Comparison of ENCODE assay signal across 15 cellular contexts in genomic region chr10:127012071-127012768, GRCh38.
DNase-seq lines count a peak whose midpoint lies in the region; ATAC-seq, FAIRE-seq and TF ChIP-seq lines count a peak whose summit lies in the region.
"Had no signal": no experiment of that assay in that cellular context is flagged by ENCODE, and none has a peak within 500 bp of the region (broad histone marks: within the 10 kb centered on the region; RNA-seq: fewer than 3 reads in every experiment).

No MANE protein-coding gene starts in this region.

- no peaks in the 10 kb centered on the region for H3K9me3 Mint-ChIP-seq in stimulated activated effector memory CD8-positive, alpha-beta T cell treated with anti-CD3 and anti-CD28 coated beads, Interleukin-12 subunit alpha, Interleukin-12 subunit beta, amount 100 ng/mL, for 72 hours
- H3K9me3 Mint-ChIP-seq: neural progenitor cell had no signal

- no peaks in the 10 kb centered on the region for H3K9me2 ChIP-seq in MM.1S (replicated peaks; ENCODE audit: insufficient read depth, low read length)

- H4K20me1 ChIP-seq in MM.1S (ENCODE audit: insufficient read depth, low read length) = no peaks in the 10 kb centered on the region
- no peaks in the 10 kb centered on the region for H4K20me1 ChIP-seq in mammary epithelial cell (ENCODE audit: insufficient read depth, low read length)

- H3K27ac Mint-ChIP-seq in stimulated activated effector memory CD8-positive, alpha-beta T cell treated with anti-CD3 and anti-CD28 coated beads, Interleukin-12 subunit alpha, Interleukin-12 subunit beta, amount 100 ng/mL, for 72 hours = no peak overlapping the region
- H3K27ac Mint-ChIP-seq: activated CD4-positive, alpha-beta memory T cell treated with anti-CD3 and anti-CD28 coated beads, Interleukin-2, amount 10 ng/mL, durations not matched to agents 7 days and 5 days; neural progenitor cell had no signal

- DNase-seq in MM.1S (no peak), mammary epithelial cell (no peak), kidney (no peak), substantia nigra (lab: John Stamatoyannopoulos, UW) (no peak), globus pallidus (ENCODE audit: low spot score) (no peak)
- no peak for DNase-seq in stimulated activated effector memory CD8-positive, alpha-beta T cell treated with anti-CD3 and anti-CD28 coated beads, Interleukin-12 subunit alpha, Interleukin-12 subunit beta, amount 100 ng/mL, for 72 hours (ENCODE audit: low spot score in 2 of 2)
- DNase-seq: activated CD4-positive, alpha-beta memory T cell treated with anti-CD3 and anti-CD28 coated beads, Interleukin-2, amount 10 ng/mL, durations not matched to agents 7 days and 5 days; activated naive CD4-positive, alpha-beta T cell; cerebellar nuclear complex; COR-L47; Karpas-422; NCI-H526 had no signal

- H3K4me1 ChIP-seq in MM.1S (ENCODE audit: low read length) (no peaks in the 10 kb centered on the region), mammary epithelial cell (ENCODE audit: insufficient read depth, low read length) (peaks cover 22% of the 10 kb centered on the region), kidney (ENCODE audit: control insufficient read depth in 1 of 2, insufficient read depth in 1 of 2, low read depth in 1 of 2, low read length in 2 of 2) (peaks cover 4 to 29% of the 10 kb centered on the region in 2 donors)
- H3K4me1 ChIP-seq: psoas muscle had no signal

- dilution Hi-C loops in mammary epithelial cell (cut with HindIII; ENCODE audit: low sequenced_read_pairs) = no loop called here

- CTCF ChIA-PET in mammary epithelial cell (lab: Charles Lee; ENCODE audit: low non-redundant PET) = interaction anchor here (0.7 kb wide), 1 partner anchor 185 kb away, joined by 4 read pairs; no protein-coding TSS in a partner anchor

- no peak overlapping the region for H2AFZ ChIP-seq in MM.1S (ENCODE audit: low read length)
- H2AFZ ChIP-seq in mammary epithelial cell (ENCODE audit: low read depth, low read length) = no peak overlapping the region
- H2AFZ ChIP-seq: neural progenitor cell had no signal

- no peaks in the 10 kb centered on the region for H3F3A ChIP-seq in MM.1S (ENCODE audit: insufficient read depth, low read length)

- H3K79me2 ChIP-seq in MM.1S (ENCODE audit: low read length) (no peaks in the 10 kb centered on the region), mammary epithelial cell (ENCODE audit: insufficient read depth, low read length) (no peaks in the 10 kb centered on the region)

- no peaks in the 10 kb centered on the region for H3K9me3 ChIP-seq in MM.1S (replicated peaks; ENCODE audit: insufficient read depth, low read length)
- H3K9me3 ChIP-seq in mammary epithelial cell (replicated peaks; ENCODE audit: insufficient read depth, low read length) = no peaks in the 10 kb centered on the region
- H3K9me3 ChIP-seq in kidney (ENCODE audit: control insufficient read depth in 1 of 2, low read length in 2 of 2) = no peaks in the 10 kb centered on the region
- H3K9me3 ChIP-seq: psoas muscle had no signal

- no peaks in the 10 kb centered on the region for H3K4me1 Mint-ChIP-seq in stimulated activated effector memory CD8-positive, alpha-beta T cell treated with anti-CD3 and anti-CD28 coated beads, Interleukin-12 subunit alpha, Interleukin-12 subunit beta, amount 100 ng/mL, for 72 hours
- H3K4me1 Mint-ChIP-seq: activated CD4-positive, alpha-beta memory T cell treated with anti-CD3 and anti-CD28 coated beads, Interleukin-2, amount 10 ng/mL, durations not matched to agents 7 days and 5 days had no signal

- intact Hi-C loops in mammary epithelial cell (cut with micrococcal nuclease) (loop anchor here (1.0 kb wide), 1 partner anchor 29 kb away; no protein-coding TSS in a partner anchor), kidney (cut with DNase I) (no loop called here)

- 74% methylated on average over 23 of the region's 24 CpGs for WGBS in mammary epithelial cell (ENCODE audit: low coverage, missing lambda C conversion rate)

- no TSS peak for BruUV-seq in mammary epithelial cell (replicated peaks; lab: Mats Ljungman, UMichigan)

- H3K4me2 ChIP-seq in MM.1S (ENCODE audit: low read depth, low read length) = 0 out of 2 replicates have a peak overlapping the region, but pooled peaks have one; percentile 15
- peak overlapping the region; percentile 17 for H3K4me2 ChIP-seq in mammary epithelial cell (ENCODE audit: insufficient read depth, low read depth, low read length)
- H3K4me2 ChIP-seq: neural progenitor cell had no signal

- H3K27me3 ChIP-seq in MM.1S (replicated peaks; ENCODE audit: insufficient read depth, low read length) (no peaks in the 10 kb centered on the region), mammary epithelial cell (ENCODE audit: insufficient read depth, low read length) (no peaks in the 10 kb centered on the region)
- H3K27me3 ChIP-seq: neural progenitor cell had no signal

- H3K27ac ChIP-seq in MM.1S (ENCODE audit: low read length) (no peak overlapping the region), mammary epithelial cell (ENCODE audit: insufficient read depth, low read depth, low read length) (no peak overlapping the region), kidney (ENCODE audit: low read depth in 2 of 2, low read length in 2 of 2) (peak overlapping the region; percentile 71 to 88), substantia nigra (ENCODE audit: low read depth, low read length, poor library complexity, severe bottlenecking) (peak overlapping the region; percentile 20)
- H3K27ac ChIP-seq: neural progenitor cell, psoas muscle had no signal

- H3K4me3 ChIP-seq in MM.1S (ENCODE audit: low read length) (no peak overlapping the region), mammary epithelial cell (replicated peaks in 1 of 3; ENCODE audit: insufficient read depth in 1 of 3, low read depth in 2 of 3, low read length in 3 of 3) (no peak overlapping the region), kidney (ENCODE audit: low read length in 2 of 2) (peak overlapping the region in 1 of 2 donors; percentile 37)
- H3K4me3 ChIP-seq: neural progenitor cell, psoas muscle had no signal

- H3K9ac ChIP-seq in MM.1S (ENCODE audit: low read length) (no peak overlapping the region), mammary epithelial cell (ENCODE audit: insufficient read depth, low read length) (no peak overlapping the region), kidney (ENCODE audit: low read length in 2 of 2) (peak overlapping the region in 1 of 2 donors; percentile 37)
- H3K9ac ChIP-seq: neural progenitor cell had no signal

- in situ Hi-C loops in mammary epithelial cell (cut with MboI; ENCODE audit: low sequenced_read_pairs in 2 of 2) = no loop called here

- TF ChIP-seq CTCF in MM.1S (IDR thresholded peaks at IDR 0.05; ENCODE audit: low read length) (no peak), mammary epithelial cell (conservative IDR thresholded peaks at IDR 0.05 in 1 of 2, IDR thresholded peaks at IDR 0.05 in 1 of 2; ENCODE audit: extremely low read depth in 1 of 2, insufficient read depth in 1 of 2, low read depth in 1 of 2, low read length in 2 of 2) (peak in 1 of 2 donors; percentile 8), kidney (IDR thresholded peaks at IDR 0.05; ENCODE audit: borderline replicate concordance, extremely low read depth, insufficient read depth) (no peak)

- no peak for FAIRE-seq in kidney (lab: Jason Lieb, UNC)

- ATAC-seq in GM21526 (IDR thresholded peaks at IDR 0.05; ENCODE audit: low FRiP score, unreplicated experiment) = no peak
- no peak for ATAC-seq in stimulated activated effector memory CD8-positive, alpha-beta T cell treated with anti-CD3 and anti-CD28 coated beads, Interleukin-12 subunit alpha, Interleukin-12 subunit beta, amount 100 ng/mL, for 72 hours

- H3K4me3 Mint-ChIP-seq in stimulated activated effector memory CD8-positive, alpha-beta T cell treated with anti-CD3 and anti-CD28 coated beads, Interleukin-12 subunit alpha, Interleukin-12 subunit beta, amount 100 ng/mL, for 72 hours = no peak overlapping the region
- H3K4me3 Mint-ChIP-seq: activated CD4-positive, alpha-beta memory T cell treated with anti-CD3 and anti-CD28 coated beads, Interleukin-2, amount 10 ng/mL, durations not matched to agents 7 days and 5 days; neural progenitor cell had no signal

- no peaks in the 10 kb centered on the region for H3K36me3 Mint-ChIP-seq in stimulated activated effector memory CD8-positive, alpha-beta T cell treated with anti-CD3 and anti-CD28 coated beads, Interleukin-12 subunit alpha, Interleukin-12 subunit beta, amount 100 ng/mL, for 72 hours

- no peaks in the 10 kb centered on the region for H3K36me3 ChIP-seq in MM.1S (replicated peaks; ENCODE audit: insufficient read depth, low read length)
- no peaks in the 10 kb centered on the region for H3K36me3 ChIP-seq in mammary epithelial cell (ENCODE audit: insufficient read depth, low read length)
- H3K36me3 ChIP-seq in kidney (ENCODE audit: control insufficient read depth in 1 of 2, insufficient read depth in 2 of 2, low read length in 2 of 2) = peaks cover 0 to 7% of the 10 kb centered on the region in 2 donors
- H3K36me3 ChIP-seq: neural progenitor cell had no signal

Comparison
In these comparisons a context has a peak if more than half of its experiments do, and no peak if none do; other contexts are left out.
1. H3K27ac ChIP-seq: peak in kidney (2 of 2) and substantia nigra (single experiment); none in MM.1S (single experiment) and mammary epithelial cell (single experiment).